Comparison of ENCODE assay signal across 26 cellular contexts in the genomic region with DNA sequence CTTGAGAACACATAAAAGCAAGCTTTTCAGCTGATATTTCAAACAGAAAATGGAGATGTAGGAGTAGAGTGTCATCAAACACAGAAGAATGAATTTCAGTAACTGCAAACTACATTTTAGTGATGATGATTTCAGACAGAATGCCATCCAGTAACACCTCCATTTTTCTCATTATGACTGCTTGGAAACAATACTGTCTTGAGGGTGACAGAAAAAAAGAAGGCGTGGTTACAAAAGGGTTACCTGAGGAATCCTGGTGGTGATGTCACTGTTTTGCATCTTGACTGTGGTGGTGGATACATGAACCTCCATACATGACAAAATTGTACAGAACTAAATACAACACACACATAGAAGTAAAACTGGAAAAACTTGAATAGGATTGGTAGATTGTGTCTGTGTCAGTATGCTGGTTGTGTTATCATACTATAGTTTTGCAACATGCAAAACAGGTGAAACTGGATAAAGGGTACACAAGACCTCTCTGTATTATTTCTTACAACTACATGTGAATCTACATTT.
"Had no signal": no experiment of that assay in that cellular context is flagged by ENCODE, and none has a peak within 500 bp of the region (broad histone marks: within the 10 kb centered on the region; RNA-seq: fewer than 3 reads in every experiment).

No MANE protein-coding gene starts in this region.

- H3K4me1 ChIP-seq: adrenal gland, breast epithelium had no signal

- H3K9me3 ChIP-seq: adrenal gland, breast epithelium had no signal

- H3K27me3 ChIP-seq: adrenal gland, breast epithelium had no signal

- H3K27ac ChIP-seq: adrenal gland, breast epithelium had no signal

- DNase-seq: activated CD4-positive, alpha-beta memory T cell treated with anti-CD3 and anti-CD28 coated beads for 36 hours; activated CD4-positive, alpha-beta T cell treated with anti-CD3 and anti-CD28 coated beads, Interleukin-2, amount 10 ng/mL, durations not matched to agents 7 days and 5 days; activated CD4-positive, CD25-positive, alpha-beta regulatory T cell treated with anti-CD3 and anti-CD28 coated beads, Interleukin-2, amount 50 U/mL, for 72 hours; activated CD8-positive, alpha-beta memory T cell treated with anti-CD3 and anti-CD28 coated beads for 24 hours; activated naive CD4-positive, alpha-beta T cell treated with anti-CD3 and anti-CD28 coated beads, Interleukin-2, amount 50 U/mL, for 16 hours; activated naive CD8-positive, alpha-beta T cell treated with anti-CD3 and anti-CD28 coated beads, Interleukin-2, amount 10 ng/mL, durations not matched to agents 7 days and 5 days; activated T-cell treated with anti-CD3 and anti-CD28 coated beads, Interleukin-2, amount 50 U/mL, for 48 hours; adrenal gland; anterior cingulate cortex; central memory CD4-positive, alpha-beta T cell; Karpas-422; NCI-H1105 treated with DMSO at 0.1 percent for 48 hours; NCI-H1436 treated with DMSO at 0.1 percent for 48 hours; NCI-H187; NCI-H2081; NCI-H2171; NCI-H2227 treated with DMSO at 0.1 percent for 48 hours; NCI-H446 treated with DMSO at 0.1 percent for 48 hours; NCI-H524 treated with DMSO at 0.1 percent for 48 hours; NCI-H82; SIG-M5; T-helper 17 cell; T-helper 9 cell had no signal

- ATAC-seq: K562, T-helper 17 cell, WTC11 had no signal

- FAIRE-seq: K562 had no signal

- H3K4me3 ChIP-seq: adrenal gland, breast epithelium, K562 had no signal

- H3K36me3 ChIP-seq: adrenal gland, breast epithelium had no signal
